In the genomic region with DNA sequence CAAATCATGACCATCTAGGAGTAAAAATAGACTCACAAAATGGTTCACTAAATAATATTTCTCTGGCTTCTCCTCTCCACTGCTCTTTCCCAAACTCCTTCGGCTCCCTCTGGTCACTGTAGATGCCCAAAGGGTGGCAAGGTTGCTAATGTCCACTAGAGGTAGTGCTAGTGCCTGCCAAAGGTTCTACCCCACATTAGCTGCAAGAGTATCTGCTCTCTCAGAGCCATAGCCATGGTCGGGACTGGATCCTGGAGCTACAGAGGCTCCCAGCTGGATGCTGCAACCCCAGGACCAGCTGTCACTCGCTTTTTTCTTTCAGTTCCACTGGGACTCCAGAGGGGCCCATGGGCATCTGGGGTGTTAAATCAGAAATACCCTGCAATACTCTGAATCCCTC, we compare ENCODE assay signal across 10 cellular contexts. TPM values are rescaled to one million over a fixed set of nuclear protein-coding genes. Genes with fewer than 3 reads are reported as not detected.
DNase-seq lines count a peak whose midpoint lies in the region; ATAC-seq and TF ChIP-seq lines count a peak whose summit lies in the region.
"Had no signal": no experiment of that assay in that cellular context is flagged by ENCODE, and none has a peak within 500 bp of the region (broad histone marks: within the 10 kb centered on the region; RNA-seq: fewer than 3 reads in every experiment).

No MANE protein-coding gene starts in this region.

- no peak overlapping the region for H3K18ac ChIP-seq in mesendoderm (ENCODE audit: low read length)

- no peak overlapping the region for H2BK120ac ChIP-seq in mesendoderm (ENCODE audit: low read depth, low read length)

- H3K4me1 ChIP-seq in Loucy (ENCODE audit: insufficient read depth, low read length, poor library complexity, severe bottlenecking) (no peaks in the 10 kb centered on the region), mesendoderm (ENCODE audit: control insufficient read depth, low read depth, low read length) (no peaks in the 10 kb centered on the region)

- H3K23ac ChIP-seq in mesendoderm (ENCODE audit: low read length) = no peak overlapping the region

- H2BK15ac ChIP-seq in mesendoderm (replicated peaks; ENCODE audit: low read depth) = no peak overlapping the region

- no peak overlapping the region for H3K4me3 ChIP-seq in Loucy (ENCODE audit: low read length, poor library complexity, severe bottlenecking)
- H3K4me3 ChIP-seq in mesendoderm (ENCODE audit: low read length) = no peak overlapping the region

- no peaks in the 10 kb centered on the region for H3F3A ChIP-seq in Loucy (ENCODE audit: low read depth)

- no peaks in the 10 kb centered on the region for H3K36me3 ChIP-seq in Loucy (ENCODE audit: insufficient read depth, low read length)
- H3K36me3 ChIP-seq in mesendoderm (ENCODE audit: control insufficient read depth, insufficient read depth, low read length) = no peaks in the 10 kb centered on the region

- H4K5ac ChIP-seq in mesendoderm (ENCODE audit: low read length) = no peak overlapping the region

- H3K4me2 ChIP-seq in Loucy (ENCODE audit: low read depth, low read length, poor library complexity, severe bottlenecking) (no peak overlapping the region), mesendoderm (ENCODE audit: low read length) (no peak overlapping the region)

- H3K79me2 ChIP-seq in Loucy (ENCODE audit: insufficient read depth, low read length) = no peaks in the 10 kb centered on the region
- H3K79me2 ChIP-seq in mesendoderm (ENCODE audit: control insufficient read depth, insufficient read depth, low read length) = no peaks in the 10 kb centered on the region

- H3K27me3 ChIP-seq in Loucy (ENCODE audit: insufficient read depth, low read length, poor library complexity, severe bottlenecking) (no peaks in the 10 kb centered on the region), mesendoderm (ENCODE audit: insufficient read depth, low read length, poor library complexity) (no peaks in the 10 kb centered on the region)

- no peaks in the 10 kb centered on the region for H3K9me2 ChIP-seq in Loucy (replicated peaks; ENCODE audit: low read depth, low read length)

- no peak overlapping the region for H2BK5ac ChIP-seq in mesendoderm (ENCODE audit: low read length)

- H2AFZ ChIP-seq in Loucy (ENCODE audit: low read length) = no peak overlapping the region

- no peaks in the 10 kb centered on the region for H3K9me3 ChIP-seq in Loucy (ENCODE audit: insufficient read depth, low read depth, low read length)

- no peak overlapping the region for H3K4ac ChIP-seq in mesendoderm (ENCODE audit: low read depth, low read length)

- H4K20me1 ChIP-seq in Loucy (ENCODE audit: insufficient read depth, low read length, poor library complexity, severe bottlenecking) = no peaks in the 10 kb centered on the region

- H3K27ac ChIP-seq in mesendoderm (ENCODE audit: low read depth, low read length) = no peak overlapping the region

- no peak overlapping the region for H4K8ac ChIP-seq in mesendoderm (ENCODE audit: low read depth, low read length)

- no peak overlapping the region for H3K56ac ChIP-seq in mesendoderm (ENCODE audit: low read length)

- H3K9ac ChIP-seq in Loucy (ENCODE audit: low read depth, low read length, poor library complexity, severe bottlenecking) (no peak overlapping the region), mesendoderm (ENCODE audit: low read length) (no peak overlapping the region)

- in situ Hi-C loops in GM13977 (cut with MboI; ENCODE audit: low pct_unique_long_range_greater_than_20kb, low sequenced_read_pairs, unreplicated experiment) = no loop called here

- ATAC-seq in HG03342 (IDR thresholded peaks at IDR 0.05; ENCODE audit: unreplicated experiment) = no peak
- ATAC-seq: activated CD8-positive, alpha-beta T cell treated with anti-CD3 and anti-CD28 coated beads, Interleukin-2, amount 10 ng/mL, durations not matched to agents 7 days and 5 days; stimulated activated naive CD8-positive, alpha-beta T cell treated with anti-CD3 and anti-CD28 coated beads, Interleukin-15, amount 100 ng/mL, for 72 hours had no signal

- no CpG with 5 or more reads among the region's 3 CpGs for WGBS in mesendoderm (ENCODE audit: extremely low coverage, insufficient coverage, low lambda C conversion rate)

- TF ChIP-seq CTCF in Loucy (conservative IDR thresholded peaks at IDR 0.05; ENCODE audit: low read length) = peak; percentile 48
- TF ChIP-seq CTCF in GM13977 (IDR thresholded peaks at IDR 0.05; ENCODE audit: extremely low read depth, insufficient read depth, missing control alignments) = no peak

- no peaks in the 10 kb centered on the region for H3K79me1 ChIP-seq in mesendoderm (ENCODE audit: low read length)

- peak; percentile 59 for DNase-seq in EL
- DNase-seq in astrocyte of the hippocampus (ENCODE audit: low read depth, low spot score) = peak; percentile 11
- peak; percentile 74 for DNase-seq in mesendoderm
- no peak for DNase-seq in stimulated activated CD4-positive, alpha-beta T cell treated with anti-CD3 and anti-CD28 coated beads, Interleukin-4, amount 100 ng/mL, for 24 hours
- DNase-seq in ecto neural progenitor cell (ENCODE audit: low spot score) = no peak
- no peak for DNase-seq in GM13977 (ENCODE audit: low spot score)
- DNase-seq: activated CD8-positive, alpha-beta T cell treated with anti-CD3 and anti-CD28 coated beads, Interleukin-2, amount 10 ng/mL, durations not matched to agents 7 days and 5 days; stimulated activated naive CD8-positive, alpha-beta T cell treated with anti-CD3 and anti-CD28 coated beads, Interleukin-15, amount 100 ng/mL, for 72 hours had no signal

- no peak overlapping the region for H2AK5ac ChIP-seq in mesendoderm (ENCODE audit: low read length)

RNA-seq across cellular contexts. Expression of a gene that starts 8.5 kb away (rescaled TPM):
- not detected for polyA plus RNA-seq in mesendoderm (2013, experiment 1 of 2)
- not detected for polyA plus RNA-seq in mesendoderm (2013, experiment 2 of 2)

RNA-seq across cellular contexts. Expression of a gene that starts 12.8 kb away (rescaled TPM):
- polyA plus RNA-seq in mesendoderm (2013, experiment 1 of 2) = 0.03 TPM
- polyA plus RNA-seq in mesendoderm (2013, experiment 2 of 2) = 0.04 TPM

RNA-seq across cellular contexts. Expression of a gene that starts 22.3 kb away (rescaled TPM):
- polyA plus RNA-seq in mesendoderm (2013, experiment 1 of 2) = 19.8 TPM
- 19.6 TPM for polyA plus RNA-seq in mesendoderm (2013, experiment 2 of 2)

RNA-seq across cellular contexts. Expression of a gene that starts 56.9 kb away (rescaled TPM):
- not detected for polyA plus RNA-seq in mesendoderm (2013, experiment 1 of 2)
- polyA plus RNA-seq in mesendoderm (2013, experiment 2 of 2) = 0.03 TPM

Comparison
In these comparisons a context has a peak if more than half of its experiments do, and no peak if none do; other contexts are left out.
1. DNase-seq: peak in EL (single experiment), astrocyte of the hippocampus (single experiment) and mesendoderm (single experiment); none in stimulated activated CD4-positive, alpha-beta T cell treated with anti-CD3 and anti-CD28 coated beads, Interleukin-4, amount 100 ng/mL, for 24 hours (single experiment), ecto neural progenitor cell (single experiment) and GM13977 (single experiment).